1 cellular context compared by ENCODE assay signal in genomic region chrX:56788717-56789122, GRCh38.
TF ChIP-seq lines count a peak whose summit lies in the region.

No MANE protein-coding gene starts in this region.

TF ChIP-seq in HEK293T, 16 proteins besides CTCF, POLR2A, EP300 and RAD21 (continued from another document):
- TF ChIP-seq CTBP1 (IDR thresholded peaks at IDR 0.05; ENCODE audit: borderline replicate concordance) = no peak
TF ChIP-seq in HEK293T: peak in this region for 0.
